Comparison of ENCODE assay signal across 16 cellular contexts in genomic region chr11:85602551-85603218, GRCh38. TPM values are rescaled to one million over a fixed set of nuclear protein-coding genes. Genes with fewer than 3 reads are reported as not detected.
DNase-seq lines count a peak whose midpoint lies in the region; ATAC-seq, FAIRE-seq and TF ChIP-seq lines count a peak whose summit lies in the region.
"Had no signal": no experiment of that assay in that cellular context is flagged by ENCODE, and none has a peak within 500 bp of the region (broad histone marks: within the 10 kb centered on the region; RNA-seq: fewer than 3 reads in every experiment).

No MANE protein-coding gene starts in this region.

- H3K9ac ChIP-seq in HCT116 (ENCODE audit: low read length) (no peak overlapping the region), K562 (ENCODE audit: insufficient read depth in 1 of 2, low read depth in 2 of 2, low read length in 2 of 2) (no peak overlapping the region)

- H4K20me1 ChIP-seq in HCT116 (ENCODE audit: insufficient read depth) (no peaks in the 10 kb centered on the region), K562 (replicated peaks; ENCODE audit: control insufficient read depth, insufficient read depth, low read length) (no peaks in the 10 kb centered on the region)

- H3K27me3 Mint-ChIP-seq in activated T-helper 2 cell treated with anti-CD3 and anti-CD28 coated beads, Interferon-gamma antibody, Interleukin-2, Interleukin-4, amounts not matched to agents 10 μg/mL and 5 μg/mL and 100 μg/mL, durations not matched to agents 14 hours and 24 hours and 36 hours (ENCODE audit: low read depth) = peaks cover 12% of the 10 kb centered on the region

- H3K4me3 Mint-ChIP-seq in activated T-helper 2 cell treated with anti-CD3 and anti-CD28 coated beads, Interferon-gamma antibody, Interleukin-2, Interleukin-4, amounts not matched to agents 10 μg/mL and 5 μg/mL and 100 μg/mL, durations not matched to agents 14 hours and 24 hours and 36 hours (ENCODE audit: low read depth) = no peak overlapping the region

- H3K27ac ChIP-seq in HCT116 (ENCODE audit: low read depth, low read length) (no peak overlapping the region), K562 (ENCODE audit: extremely low read depth, low read depth, low read length) (no peak overlapping the region)

- H3K9me3 ChIP-seq in HCT116 (ENCODE audit: control insufficient read depth in 1 of 2, insufficient read depth in 1 of 2, low read depth in 1 of 2, low read length in 2 of 2) (no peaks in the 10 kb centered on the region), K562 (replicated peaks; ENCODE audit: control insufficient read depth, insufficient read depth, low read depth, low read length) (0 out of 2 replicates have a peak, but pooled peaks cover 4% of the 10 kb centered on the region)

- BruUV-seq in HCT116 (replicated peaks; lab: Mats Ljungman, UMichigan) = no TSS peak
- BruUV-seq in K562 (replicated peaks; lab: Mats Ljungman, UMichigan) = no TSS peak

- H3K27ac Mint-ChIP-seq in activated T-helper 2 cell treated with anti-CD3 and anti-CD28 coated beads, Interferon-gamma antibody, Interleukin-2, Interleukin-4, amounts not matched to agents 10 μg/mL and 5 μg/mL and 100 μg/mL, durations not matched to agents 14 hours and 24 hours and 36 hours = no peak overlapping the region

- H3K36me3 Mint-ChIP-seq in activated T-helper 2 cell treated with anti-CD3 and anti-CD28 coated beads, Interferon-gamma antibody, Interleukin-2, Interleukin-4, amounts not matched to agents 10 μg/mL and 5 μg/mL and 100 μg/mL, durations not matched to agents 14 hours and 24 hours and 36 hours (ENCODE audit: low read depth) = no peaks in the 10 kb centered on the region

- TF ChIP-seq RAD21 in HCT116 (IDR thresholded peaks at IDR 0.05; ENCODE audit: low read depth) (no peak), K562 (CRISPR knock-in tag; conservative IDR thresholded peaks at IDR 0.05 in 1 of 2, IDR thresholded peaks at IDR 0.05 in 1 of 2) (no peak)

- no peaks in the 10 kb centered on the region for H3K9me1 ChIP-seq in K562 (ENCODE audit: control insufficient read depth, insufficient read depth, low read length)

- no peaks in the 10 kb centered on the region for H3K79me2 ChIP-seq in HCT116 (ENCODE audit: insufficient read depth, low read length)
- H3K79me2 ChIP-seq in K562 (ENCODE audit: control insufficient read depth, insufficient read depth, low read length) = no peaks in the 10 kb centered on the region

- no peak for FAIRE-seq in K562 (lab: Jason Lieb, UNC)

- no peaks in the 10 kb centered on the region for H3K9me2 ChIP-seq in HCT116 (ENCODE audit: insufficient read depth)

- CTCF ChIA-PET in HCT116 (lab: Charles Lee) (no interaction called here), K562 (lab: Yijun Ruan, JAX; ENCODE audit: low intra/inter-chr PET ratio) (no interaction called here)

- TF ChIP-seq EP300 in K562 (IDR thresholded peaks at IDR 0.05; ENCODE audit: low read length) = no peak

- intact Hi-C loops in HCT116 (cut with micrococcal nuclease) = loop anchor here (10.0 kb wide), 1 partner anchor 592 kb away; no protein-coding TSS in a partner anchor
- intact Hi-C loops in K562 (cut with micrococcal nuclease) = no loop called here
- intact Hi-C loops in activated T-helper 2 cell treated with anti-CD3 and anti-CD28 coated beads, Interferon-gamma antibody, Interleukin-2, Interleukin-4, amounts not matched to agents 10 μg/mL and 5 μg/mL and 100 μg/mL, durations not matched to agents 14 hours and 24 hours and 36 hours (cut with micrococcal nuclease) = no loop called here

- 39% methylated on average over 2 of the region's 2 CpGs for WGBS in K562 (ENCODE audit: insufficient coverage, low coverage, missing lambda C conversion rate)

- TF ChIP-seq CTCF in HCT116 (IDR thresholded peaks at IDR 0.05 in 2 of 3, conservative IDR thresholded peaks at IDR 0.05 in 1 of 3; ENCODE audit: borderline replicate concordance in 1 of 3, insufficient read depth in 1 of 3, low read depth in 2 of 3, low read length in 2 of 3) (no peak), K562 (IDR thresholded peaks at IDR 0.05 in 2 of 3, conservative IDR thresholded peaks at IDR 0.05 in 1 of 3; ENCODE audit: insufficient read depth in 2 of 3, low read depth in 1 of 3, low read length in 3 of 3) (no peak)

- H3K36me3 ChIP-seq in HCT116 (ENCODE audit: control insufficient read depth in 1 of 2, insufficient read depth in 2 of 2, low read length in 2 of 2) = no peaks in the 10 kb centered on the region
- H3K36me3 ChIP-seq in K562 (ENCODE audit: control insufficient read depth, insufficient read depth, low read length) = no peaks in the 10 kb centered on the region

- no peak for DNase-seq in HCT116 (ENCODE audit: low read depth, low spot score)
- peak; percentile 69 for DNase-seq in MV-4-11 (lab: John Stamatoyannopoulos, UW)
- no peak for DNase-seq in K562 (ENCODE audit: extremely low read depth in 1 of 4, low spot score in 3 of 4)
- peak; percentile 39 for DNase-seq in iris pigment epithelial cell (ENCODE audit: low read depth)
- DNase-seq in activated T-helper 2 cell treated with anti-CD3 and anti-CD28 coated beads, Interferon-gamma antibody, Interleukin-2, Interleukin-4, amounts not matched to agents 10 μg/mL and 5 μg/mL and 100 μg/mL, durations not matched to agents 14 hours and 24 hours and 36 hours (ENCODE audit: low spot score) = no peak
- no peak for DNase-seq in GM19240 (ENCODE audit: insufficient read length, low spot score)
- no peak for DNase-seq in D341Med (ENCODE audit: low spot score)
- DNase-seq: DMS 273 treated with DMSO at 0.1 percent for 48 hours, H7, Kasumi-1, NCI-H1048, NCI-H146, NCI-H2081 treated with DMSO at 0.1 percent for 48 hours, NCI-H345, NCI-H69, SHP77 treated with DMSO at 0.1 percent for 48 hours had no signal

- no peaks in the 10 kb centered on the region for H3K4me1 ChIP-seq in HCT116 (ENCODE audit: control insufficient read depth in 1 of 2, insufficient read depth in 2 of 2, low read length in 2 of 2)
- no peaks in the 10 kb centered on the region; a peak in 2 of 5 replicates for H3K4me1 ChIP-seq in K562 (replicated peaks in 1 of 2; ENCODE audit: control insufficient read depth in 2 of 2, insufficient read depth in 2 of 2, low read length in 2 of 2)

- no peaks in the 10 kb centered on the region for H3K9me3 Mint-ChIP-seq in activated T-helper 2 cell treated with anti-CD3 and anti-CD28 coated beads, Interferon-gamma antibody, Interleukin-2, Interleukin-4, amounts not matched to agents 10 μg/mL and 5 μg/mL and 100 μg/mL, durations not matched to agents 14 hours and 24 hours and 36 hours

- no peaks in the 10 kb centered on the region for H3K27me3 ChIP-seq in HCT116 (ENCODE audit: insufficient read depth, low read length)
- no peaks in the 10 kb centered on the region for H3K27me3 ChIP-seq in K562 (ENCODE audit: control insufficient read depth in 2 of 2, insufficient read depth in 2 of 2, low read length in 2 of 2)

- in situ Hi-C loops in K562 (cut with MboI) = loop anchor here (10.0 kb wide), 1 partner anchor 692 kb away; no protein-coding TSS in a partner anchor

- H3K4me2 ChIP-seq in HCT116 (ENCODE audit: low read length) (no peak overlapping the region), K562 (ENCODE audit: insufficient read depth, low read length) (no peak overlapping the region)

- H3K4me3 ChIP-seq in HCT116 (replicated peaks in 1 of 2; ENCODE audit: low read depth in 1 of 2, low read length in 2 of 2) = no peak overlapping the region
- H3K4me3 ChIP-seq in K562 = no peak overlapping the region

- POLR2A ChIA-PET in HCT116 (lab: Charles Lee) = no interaction called here
- POLR2A ChIA-PET in K562 (lab: Yijun Ruan, JAX) = no interaction called here

- peaks cover 5% of the 10 kb centered on the region for H3K4me1 Mint-ChIP-seq in activated T-helper 2 cell treated with anti-CD3 and anti-CD28 coated beads, Interferon-gamma antibody, Interleukin-2, Interleukin-4, amounts not matched to agents 10 μg/mL and 5 μg/mL and 100 μg/mL, durations not matched to agents 14 hours and 24 hours and 36 hours (ENCODE audit: low read depth)

- no peak overlapping the region for H2AFZ ChIP-seq in HCT116 (ENCODE audit: low read depth, low read length, poor library complexity, severe bottlenecking)
- H2AFZ ChIP-seq in K562 (ENCODE audit: low read depth, low read length) = no peak overlapping the region

- no peak for TF ChIP-seq POLR2A in HCT116 (IDR thresholded peaks at IDR 0.05; ENCODE audit: borderline replicate concordance, extremely low read depth, insufficient read depth, insufficient read length)
- no peak for TF ChIP-seq POLR2A in K562 (conservative IDR thresholded peaks at IDR 0.05)

- RAD21 ChIA-PET in HCT116 (lab: Charles Lee; ENCODE audit: low non-redundant PET in 1 of 2, low total read pairs in 2 of 2, uncharacterized antibody in 2 of 2, unreplicated experiment in 2 of 2) = no interaction called here

- ATAC-seq in HCT116 (no peak), K562 (no peak)

RNA-seq across cellular contexts. Expression of gene DLG2, which starts 24.5 kb away (rescaled TPM):
- total RNA-seq in HCT116 (2021; ENCODE audit: unreplicated experiment) (2.4 TPM), K562 (2014; rRNA removed) (0.73 and 0.95 TPM in 2 replicates), K562 (2014; rRNA removed; fragmentation: Illumina TruSeq; extraction: Trizol) (1.1 and 1.6 TPM in 2 replicates), K562 (2015; rRNA removed; fragmentation: Illumina TruSeq; extraction: Trizol) (0.79 and 1.5 TPM in 2 replicates), K562 (2021) (1.2 and 1.6 TPM in 2 replicates)
- polyA plus RNA-seq in HCT116 (2012) = 0.39 and 0.47 TPM in 2 replicates
- 4.0 and 6.3 TPM in 2 replicates for total RNA-seq in K562 (2011; cell fraction: chromatin; rRNA removed; ENCODE audit: low replicate concordance)
- total RNA-seq in K562 (2011; cell fraction: nucleolus; rRNA removed) = 1.8 and 2.3 TPM in 2 replicates
- 3.0 and 4.0 TPM in 2 replicates for total RNA-seq in K562 (2011; cell fraction: nucleoplasm; rRNA removed)
- polyA plus RNA-seq in K562 (2011; rRNA removed) (1.2 and 1.5 TPM in 2 replicates), K562 (2014; fragmentation: Illumina TruSeq; extraction: Trizol) (0.77 and 1.2 TPM in 2 replicates), K562 (2014; fragmentation: Nextera tagmentation; extraction: Ambion mirVana) (under 1 TPM; 0.68 to 0.77 TPM), K562 (2014; rRNA removed) (0.52 and 0.81 TPM in 2 replicates)
- polyA plus RNA-seq in K562 (2011; cell fraction: cytosol; rRNA removed) = 0.10 and 0.60 TPM in 2 replicates
- 1.3 and 2.1 TPM in 2 replicates for polyA plus RNA-seq in K562 (2011; cell fraction: nucleus; rRNA removed)
- 0.32 and 0.68 TPM in 2 replicates for polyA plus RNA-seq in K562 (2012)
- 2.3 and 3.2 TPM in 2 replicates for polyA minus RNA-seq in K562 (2011; rRNA and poly(A)+ RNA removed)
- 1.0 TPM in 1 of 2 replicates, not detected in the other for polyA minus RNA-seq in K562 (2011; cell fraction: cytosol; rRNA and poly(A)+ RNA removed)
- polyA minus RNA-seq in K562 (2011; cell fraction: nucleus; rRNA and poly(A)+ RNA removed) = 2.6 and 5.4 TPM in 2 replicates
- 1.8 and 2.1 TPM in 2 replicates for total RNA-seq in activated T-helper 2 cell treated with anti-CD3 and anti-CD28 coated beads, Interferon-gamma antibody, Interleukin-2, Interleukin-4, amounts not matched to agents 10 μg/mL and 5 μg/mL and 100 μg/mL, durations not matched to agents 14 hours and 24 hours and 36 hours

RNA-seq across cellular contexts. Expression of gene TMEM126B, which starts 25.7 kb away (rescaled TPM):
- total RNA-seq in HCT116 (2021; ENCODE audit: unreplicated experiment) (49.0 TPM), K562 (2014; rRNA removed) (85.5 and 88.0 TPM in 2 replicates), K562 (2014; rRNA removed; fragmentation: Illumina TruSeq; extraction: Trizol) (165 and 177 TPM in 2 replicates), K562 (2015; rRNA removed; fragmentation: Illumina TruSeq; extraction: Trizol) (161 and 163 TPM in 2 replicates), K562 (2021) (86.4 and 95.7 TPM in 2 replicates)
- 16.2 and 24.2 TPM in 2 replicates for polyA plus RNA-seq in HCT116 (2012)
- total RNA-seq in K562 (2011; cell fraction: chromatin; rRNA removed; ENCODE audit: low replicate concordance) = 35.6 and 83.1 TPM in 2 replicates
- total RNA-seq in K562 (2011; cell fraction: nucleolus; rRNA removed) = 17.2 and 25.5 TPM in 2 replicates
- 41.1 and 65.7 TPM in 2 replicates for total RNA-seq in K562 (2011; cell fraction: nucleoplasm; rRNA removed)
- polyA plus RNA-seq in K562 (2011; rRNA removed) (120 and 178 TPM in 2 replicates), K562 (2014; fragmentation: Illumina TruSeq; extraction: Trizol) (130 and 143 TPM in 2 replicates), K562 (2014; fragmentation: Nextera tagmentation; extraction: Ambion mirVana) (100 to 1,000 TPM; 209 to 226 TPM), K562 (2014; rRNA removed) (161 and 164 TPM in 2 replicates)
- 37.4 and 99.8 TPM in 2 replicates for polyA plus RNA-seq in K562 (2011; cell fraction: cytosol; rRNA removed)
- polyA plus RNA-seq in K562 (2011; cell fraction: nucleus; rRNA removed) = 42.6 and 66.6 TPM in 2 replicates
- polyA plus RNA-seq in K562 (2012) = 97.5 and 121 TPM in 2 replicates
- 48.3 and 53.2 TPM in 2 replicates for polyA minus RNA-seq in K562 (2011; rRNA and poly(A)+ RNA removed)
- 13.2 and 20.3 TPM in 2 replicates for polyA minus RNA-seq in K562 (2011; cell fraction: cytosol; rRNA and poly(A)+ RNA removed)
- polyA minus RNA-seq in K562 (2011; cell fraction: nucleus; rRNA and poly(A)+ RNA removed) = 13.7 and 18.7 TPM in 2 replicates
- 63.8 and 66.5 TPM in 2 replicates for total RNA-seq in activated T-helper 2 cell treated with anti-CD3 and anti-CD28 coated beads, Interferon-gamma antibody, Interleukin-2, Interleukin-4, amounts not matched to agents 10 μg/mL and 5 μg/mL and 100 μg/mL, durations not matched to agents 14 hours and 24 hours and 36 hours

RNA-seq across cellular contexts. Expression of gene TMEM126A, which starts 45.1 kb away (rescaled TPM):
- 24.1 TPM for total RNA-seq in HCT116 (2021; ENCODE audit: unreplicated experiment)
- polyA plus RNA-seq in HCT116 (2012) = 16.9 and 20.0 TPM in 2 replicates
- total RNA-seq in K562 (2011; cell fraction: chromatin; rRNA removed; ENCODE audit: low replicate concordance) = 5.5 and 12.2 TPM in 2 replicates
- 6.0 and 7.2 TPM in 2 replicates for total RNA-seq in K562 (2011; cell fraction: nucleolus; rRNA removed)
- total RNA-seq in K562 (2011; cell fraction: nucleoplasm; rRNA removed) = 15.5 and 15.6 TPM in 2 replicates
- 19.3 and 22.9 TPM in 2 replicates for total RNA-seq in K562 (2014; rRNA removed)
- 67.5 and 69.3 TPM in 2 replicates for total RNA-seq in K562 (2014; rRNA removed; fragmentation: Illumina TruSeq; extraction: Trizol)
- total RNA-seq in K562 (2015; rRNA removed; fragmentation: Illumina TruSeq; extraction: Trizol) = 52.0 and 56.3 TPM in 2 replicates
- 37.3 and 41.5 TPM in 2 replicates for total RNA-seq in K562 (2021)
- polyA plus RNA-seq in K562 (2011; rRNA removed) = 72.2 and 105 TPM in 2 replicates
- 28.7 and 48.2 TPM in 2 replicates for polyA plus RNA-seq in K562 (2011; cell fraction: cytosol; rRNA removed)
- 7.1 and 19.5 TPM in 2 replicates for polyA plus RNA-seq in K562 (2011; cell fraction: nucleus; rRNA removed)
- 46.1 and 62.4 TPM in 2 replicates for polyA plus RNA-seq in K562 (2012)
- polyA plus RNA-seq in K562 (2014; fragmentation: Illumina TruSeq; extraction: Trizol) = 45.1 and 48.1 TPM in 2 replicates
- 100 to 1,000 TPM; 148 to 154 TPM for polyA plus RNA-seq in K562 (2014; fragmentation: Nextera tagmentation; extraction: Ambion mirVana)
- 44.3 and 56.9 TPM in 2 replicates for polyA plus RNA-seq in K562 (2014; rRNA removed)
- 38.1 and 45.4 TPM in 2 replicates for polyA minus RNA-seq in K562 (2011; rRNA and poly(A)+ RNA removed)
- polyA minus RNA-seq in K562 (2011; cell fraction: cytosol; rRNA and poly(A)+ RNA removed) = 5.9 and 8.6 TPM in 2 replicates
- 2.2 and 7.0 TPM in 2 replicates for polyA minus RNA-seq in K562 (2011; cell fraction: nucleus; rRNA and poly(A)+ RNA removed)
- total RNA-seq in activated T-helper 2 cell treated with anti-CD3 and anti-CD28 coated beads, Interferon-gamma antibody, Interleukin-2, Interleukin-4, amounts not matched to agents 10 μg/mL and 5 μg/mL and 100 μg/mL, durations not matched to agents 14 hours and 24 hours and 36 hours = 48.9 and 49.3 TPM in 2 replicates

Comparison
In these comparisons a context has a peak if more than half of its experiments do, and no peak if none do; other contexts are left out.
1. DNase-seq: peak in MV-4-11 (single experiment) and iris pigment epithelial cell (single experiment); none in HCT116 (single experiment), K562 (0 of 4), activated T-helper 2 cell treated with anti-CD3 and anti-CD28 coated beads, Interferon-gamma antibody, Interleukin-2, Interleukin-4, amounts not matched to agents 10 μg/mL and 5 μg/mL and 100 μg/mL, durations not matched to agents 14 hours and 24 hours and 36 hours (single experiment), GM19240 (single experiment) and D341Med (single experiment).
2. Of the 22 proteins assayed by ChIP-seq in both K562 and HCT116: peak only in K562: none; only in HCT116: none; in both: CEBPB; in neither: 21.